22 cellular contexts compared by ENCODE assay signal in genomic region chr18:48142353-48142752, GRCh38.
A peak's percentile ranks its signal among the peaks of the same experiment; 100 is the strongest.
DNase-seq lines count a peak whose midpoint lies in the region; ATAC-seq and TF ChIP-seq lines count a peak whose summit lies in the region.
"Had no signal": no experiment of that assay in that cellular context is flagged by ENCODE, and none has a peak within 500 bp of the region (broad histone marks: within the 10 kb centered on the region; RNA-seq: fewer than 3 reads in every experiment).

No MANE protein-coding gene starts in this region.

- CTCF ChIA-PET in HEK293 (lab: Yijun Ruan, JAX): interaction anchor here (0.6 kb wide), 1 partner anchor 78 kb away, joined by 3 read pairs; no protein-coding TSS in a partner anchor

- no peak overlapping the region for H3K27ac Mint-ChIP-seq in stimulated activated memory B cell treated with anti-CD40 and anti-IgM and Interleukin-4, amounts not matched to agents 10 μg/mL and 1 μg/mL and 100 μg/mL, for 72 hours
- no peak overlapping the region for H3K27ac Mint-ChIP-seq in activated T-helper 1 cell treated with anti-CD3 and anti-CD28 coated beads, Interleukin-12 subunit alpha, Interleukin-12 subunit beta, Interleukin-2, Interleukin-4 antibody, amounts not matched to agents 30 ng/mL and 10 ng/mL and 1 ng/mL, durations not matched to agents 14 hours and 24 hours and 36 hours

- no peaks in the 10 kb centered on the region for H3K9me3 ChIP-seq in HEK293 (ENCODE audit: control insufficient read depth, insufficient read depth, low read depth, low read length)
- H3K9me3 ChIP-seq in mucosa of rectum (ENCODE audit: control insufficient read depth in 2 of 2, low read length in 2 of 2): no peaks in the 10 kb centered on the region
- H3K9me3 ChIP-seq in ascending aorta: no peaks in the 10 kb centered on the region
- H3K9me3 ChIP-seq: HAP-1, MG63 had no signal

- POLR2A ChIA-PET in HEK293 (lab: Yijun Ruan, JAX): no interaction called here

- H3K4me3 ChIP-seq in HEK293 (ENCODE audit: low read depth, low read length): no peak overlapping the region
- no peak overlapping the region for H3K4me3 ChIP-seq in mucosa of rectum (ENCODE audit: low read length in 2 of 2)
- no peak overlapping the region for H3K4me3 ChIP-seq in ascending aorta
- H3K4me3 ChIP-seq: HAP-1, MG63, PC-9 had no signal

- H3K9ac ChIP-seq in mucosa of rectum (ENCODE audit: low read depth in 1 of 2, low read length in 2 of 2): peak overlapping the region in 1 of 2 donors; percentile 36

- no peak for TF ChIP-seq CTCF in HEK293 (tag by site-specific recombination; IDR thresholded peaks at IDR 0.05)
- TF ChIP-seq CTCF in ascending aorta (IDR thresholded peaks at IDR 0.05): no peak

- no peak overlapping the region for H3K4me3 Mint-ChIP-seq in stimulated activated memory B cell treated with anti-CD40 and anti-IgM and Interleukin-4, amounts not matched to agents 10 μg/mL and 1 μg/mL and 100 μg/mL, for 72 hours
- no peak overlapping the region for H3K4me3 Mint-ChIP-seq in activated T-helper 1 cell treated with anti-CD3 and anti-CD28 coated beads, Interleukin-12 subunit alpha, Interleukin-12 subunit beta, Interleukin-2, Interleukin-4 antibody, amounts not matched to agents 30 ng/mL and 10 ng/mL and 1 ng/mL, durations not matched to agents 14 hours and 24 hours and 36 hours

- H3K27me3 ChIP-seq in mucosa of rectum (ENCODE audit: control insufficient read depth in 2 of 2, insufficient read depth in 2 of 2, low read length in 2 of 2) (no peaks in the 10 kb centered on the region), ascending aorta (no peaks in the 10 kb centered on the region)

- H3K36me3 Mint-ChIP-seq in stimulated activated memory B cell treated with anti-CD40 and anti-IgM and Interleukin-4, amounts not matched to agents 10 μg/mL and 1 μg/mL and 100 μg/mL, for 72 hours: no peaks in the 10 kb centered on the region
- H3K36me3 Mint-ChIP-seq in activated T-helper 1 cell treated with anti-CD3 and anti-CD28 coated beads, Interleukin-12 subunit alpha, Interleukin-12 subunit beta, Interleukin-2, Interleukin-4 antibody, amounts not matched to agents 30 ng/mL and 10 ng/mL and 1 ng/mL, durations not matched to agents 14 hours and 24 hours and 36 hours (ENCODE audit: low read depth): no peaks in the 10 kb centered on the region

- H3K27me3 Mint-ChIP-seq in stimulated activated memory B cell treated with anti-CD40 and anti-IgM and Interleukin-4, amounts not matched to agents 10 μg/mL and 1 μg/mL and 100 μg/mL, for 72 hours: peaks cover 34% of the 10 kb centered on the region
- H3K27me3 Mint-ChIP-seq in activated T-helper 1 cell treated with anti-CD3 and anti-CD28 coated beads, Interleukin-12 subunit alpha, Interleukin-12 subunit beta, Interleukin-2, Interleukin-4 antibody, amounts not matched to agents 30 ng/mL and 10 ng/mL and 1 ng/mL, durations not matched to agents 14 hours and 24 hours and 36 hours (ENCODE audit: insufficient read depth): peaks cover 42% of the 10 kb centered on the region

- DNase-seq in NCI-H2107 treated with DMSO at 0.1 percent for 48 hours (lab: John Stamatoyannopoulos, UW; ENCODE audit: unreplicated experiment): peak; percentile 58
- no peak for DNase-seq in NCI-H2107 (lab: John Stamatoyannopoulos, UW)
- no peak for DNase-seq in ascending aorta (ENCODE audit: low spot score in 2 of 2)
- no peak for DNase-seq in activated T-helper 1 cell treated with anti-CD3 and anti-CD28 coated beads, Interleukin-12 subunit alpha, Interleukin-12 subunit beta, Interleukin-2, Interleukin-4 antibody, amounts not matched to agents 30 ng/mL and 10 ng/mL and 1 ng/mL, durations not matched to agents 14 hours and 24 hours and 36 hours (ENCODE audit: low spot score)
- DNase-seq: DMS153, GDM1, IMR-90, Karpas-422, MG63, NCI-H1048, NCI-H1436, NCI-H2029 treated with DMSO at 0.1 percent for 48 hours, NCI-H345, NCI-H524 treated with DMSO at 0.1 percent for 48 hours, PC-9 had no signal

- H3K27ac ChIP-seq in HEK293 (ENCODE audit: extremely low read depth, low read depth, low read length): no peak overlapping the region
- peak overlapping the region; percentile 79 to 84 for H3K27ac ChIP-seq in mucosa of rectum (ENCODE audit: low read depth in 2 of 2, low read length in 2 of 2)
- no peak overlapping the region for H3K27ac ChIP-seq in ascending aorta
- H3K27ac ChIP-seq: 22Rv1, HL-60, PC-9 had no signal

- peak; percentile 28 for ATAC-seq in stimulated activated memory B cell treated with anti-CD40 and anti-IgM and Interleukin-4, amounts not matched to agents 10 μg/mL and 1 μg/mL and 100 μg/mL, for 72 hours
- ATAC-seq in GM19324 (IDR thresholded peaks at IDR 0.05; ENCODE audit: low FRiP score, unreplicated experiment): no peak

- H3K36me3 ChIP-seq in HEK293 (ENCODE audit: control insufficient read depth in 2 of 2, insufficient read depth in 1 of 2, low read length in 2 of 2): no peaks in the 10 kb centered on the region
- no peaks in the 10 kb centered on the region for H3K36me3 ChIP-seq in mucosa of rectum (ENCODE audit: control insufficient read depth in 2 of 2, insufficient read depth in 2 of 2, low read length in 2 of 2)
- H3K36me3 ChIP-seq in ascending aorta: no peaks in the 10 kb centered on the region
- H3K36me3 ChIP-seq: HAP-1, MG63 had no signal

- H3K4me1 ChIP-seq in HEK293 (ENCODE audit: control insufficient read depth, insufficient read depth, low read length) (peaks cover 15% of the 10 kb centered on the region), mucosa of rectum (ENCODE audit: control insufficient read depth in 2 of 2, insufficient read depth in 2 of 2, low read length in 2 of 2) (peaks cover 42 to 53% of the 10 kb centered on the region in 2 donors), ascending aorta (peaks cover 0 to 6% of the 10 kb centered on the region in 2 donors)
- H3K4me1 ChIP-seq: HAP-1 had no signal

- intact Hi-C loops in ascending aorta (cut with DNase I): no loop called here
- intact Hi-C loops in activated T-helper 1 cell treated with anti-CD3 and anti-CD28 coated beads, Interleukin-12 subunit alpha, Interleukin-12 subunit beta, Interleukin-2, Interleukin-4 antibody, amounts not matched to agents 30 ng/mL and 10 ng/mL and 1 ng/mL, durations not matched to agents 14 hours and 24 hours and 36 hours (cut with micrococcal nuclease): no loop called here

- H3K4me1 Mint-ChIP-seq in stimulated activated memory B cell treated with anti-CD40 and anti-IgM and Interleukin-4, amounts not matched to agents 10 μg/mL and 1 μg/mL and 100 μg/mL, for 72 hours: no peaks in the 10 kb centered on the region
- H3K4me1 Mint-ChIP-seq in activated T-helper 1 cell treated with anti-CD3 and anti-CD28 coated beads, Interleukin-12 subunit alpha, Interleukin-12 subunit beta, Interleukin-2, Interleukin-4 antibody, amounts not matched to agents 30 ng/mL and 10 ng/mL and 1 ng/mL, durations not matched to agents 14 hours and 24 hours and 36 hours (ENCODE audit: low read depth): peaks cover 16% of the 10 kb centered on the region

- no peaks in the 10 kb centered on the region for H3K9me3 Mint-ChIP-seq in stimulated activated memory B cell treated with anti-CD40 and anti-IgM and Interleukin-4, amounts not matched to agents 10 μg/mL and 1 μg/mL and 100 μg/mL, for 72 hours
- no peaks in the 10 kb centered on the region for H3K9me3 Mint-ChIP-seq in activated T-helper 1 cell treated with anti-CD3 and anti-CD28 coated beads, Interleukin-12 subunit alpha, Interleukin-12 subunit beta, Interleukin-2, Interleukin-4 antibody, amounts not matched to agents 30 ng/mL and 10 ng/mL and 1 ng/mL, durations not matched to agents 14 hours and 24 hours and 36 hours

TF ChIP-seq in HEK293, 187 proteins besides CTCF, POLR2A, EP300 and RAD21:
- TF ChIP-seq ZNF391 (tag by site-specific recombination; IDR thresholded peaks at IDR 0.05; ENCODE audit: borderline replicate concordance, low read depth) (no peak), GLIS1 (tag by site-specific recombination; IDR thresholded peaks at IDR 0.05) (0 out of 2 replicates have a peak, but pooled peaks have one; percentile 6), ZIC2 (tag by site-specific recombination; IDR thresholded peaks at IDR 0.05) (peak; percentile 96), ZNF449 (tag by site-specific recombination; IDR thresholded peaks at IDR 0.05) (no peak)

Comparison
In these comparisons a context has a peak if more than half of its experiments do, and no peak if none do; other contexts are left out.
1. H3K27ac ChIP-seq: peak in mucosa of rectum (2 of 2); none in HEK293 (single experiment) and ascending aorta (0 of 2).